23 cellular contexts compared by ENCODE assay signal in the genomic region with DNA sequence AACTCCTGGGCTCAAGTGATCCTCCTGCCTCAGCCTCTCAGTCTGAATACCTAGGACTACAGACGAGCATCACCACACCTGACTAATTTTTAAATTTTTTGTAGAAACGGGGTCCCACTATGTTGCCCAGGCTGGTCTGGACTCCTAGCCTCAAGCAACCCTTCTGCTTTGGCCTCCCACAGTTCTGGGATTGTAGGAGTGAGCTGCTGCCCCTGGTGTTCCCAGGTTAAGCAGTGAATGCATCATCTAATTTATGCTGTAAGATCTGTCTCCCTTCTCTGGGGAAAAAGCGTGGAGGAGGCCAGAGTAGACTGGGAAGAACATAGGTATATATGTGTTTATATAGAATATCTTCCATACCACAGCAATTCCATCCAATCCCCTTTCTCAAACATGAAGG.
"Had no signal": no experiment of that assay in that cellular context is flagged by ENCODE, and none has a peak within 500 bp of the region (broad histone marks: within the 10 kb centered on the region; RNA-seq: fewer than 3 reads in every experiment).

No MANE protein-coding gene starts in this region.

- H3K9me3 ChIP-seq: adrenal gland, breast epithelium, esophagus muscularis mucosa, gastroesophageal sphincter, lower lobe of right lung had no signal

- H3K27ac Mint-ChIP-seq: nephron progenitor cell, type B pancreatic cell had no signal

- ATAC-seq: activated CD8-positive, alpha-beta T cell treated with anti-CD3 and anti-CD28 coated beads, Interleukin-2, amount 10 ng/mL, durations not matched to agents 7 days and 5 days; gastroesophageal sphincter; stimulated activated naive CD8-positive, alpha-beta T cell treated with anti-CD3 and anti-CD28 coated beads, Interleukin-15, amount 100 ng/mL, for 72 hours had no signal

- H3K4me3 ChIP-seq: adrenal gland, breast epithelium, esophagus muscularis mucosa, gastroesophageal sphincter had no signal

- H3K27me3 ChIP-seq: adrenal gland, breast epithelium, esophagus muscularis mucosa had no signal

- H3K4me3 Mint-ChIP-seq: activated CD4-positive, alpha-beta T cell treated with anti-CD3 and anti-CD28 coated beads, Interleukin-2, amount 10 ng/mL, durations not matched to agents 7 days and 5 days; activated CD8-positive, alpha-beta T cell treated with anti-CD3 and anti-CD28 coated beads, Interleukin-2, amount 10 ng/mL, durations not matched to agents 7 days and 5 days; immature natural killer cell; nephron progenitor cell; type B pancreatic cell had no signal

- H3K27ac ChIP-seq: adrenal gland, breast epithelium, lower lobe of right lung had no signal

- H3K36me3 Mint-ChIP-seq: immature natural killer cell, type B pancreatic cell had no signal

- H3K9me3 Mint-ChIP-seq: activated CD4-positive, alpha-beta T cell treated with anti-CD3 and anti-CD28 coated beads, Interleukin-2, amount 10 ng/mL, durations not matched to agents 7 days and 5 days; immature natural killer cell; nephron progenitor cell; stimulated activated naive CD8-positive, alpha-beta T cell treated with anti-CD3 and anti-CD28 coated beads, Interleukin-15, amount 100 ng/mL, for 72 hours; type B pancreatic cell had no signal

- H3K36me3 ChIP-seq: adrenal gland, breast epithelium, esophagus muscularis mucosa, gastroesophageal sphincter, lower lobe of right lung had no signal

- DNase-seq: activated CD4-positive, alpha-beta T cell treated with anti-CD3 and anti-CD28 coated beads, Interleukin-2, amount 10 ng/mL, durations not matched to agents 7 days and 5 days; activated CD4-positive, CD25-positive, alpha-beta regulatory T cell; activated CD8-positive, alpha-beta memory T cell treated with anti-CD3 and anti-CD28 coated beads, Interleukin-2, amount 50 U/mL, for 48 hours; activated CD8-positive, alpha-beta T cell treated with anti-CD3 and anti-CD28 coated beads, Interleukin-2, amount 10 ng/mL, durations not matched to agents 7 days and 5 days; activated effector memory CD4-positive, alpha-beta T cell treated with Interleukin-2 at 50 U/mL for 16 hours; activated naive CD4-positive, alpha-beta T cell treated with anti-CD3 and anti-CD28 coated beads, Interleukin-2, amount 50 U/mL, for 16 hours; activated T-cell treated with anti-CD3 and anti-CD28 coated beads, Interleukin-2, amount 50 U/mL, for 48 hours; effector memory CD4-positive, alpha-beta T cell; immature natural killer cell; kidney glomerular epithelial cell; lower lobe of right lung; nephron progenitor cell; occipital lobe; posterior cingulate gyrus; stimulated activated CD4-positive, alpha-beta T cell treated with anti-CD3 and anti-CD28 coated beads, Interleukin-12 subunit alpha, Interleukin-12 subunit beta, amount 100 ng/mL, for 4 hours; stimulated activated CD4-positive, alpha-beta T cell treated with anti-CD3 and anti-CD28 coated beads, Interleukin-1b, Interleukin-23, amount 100 ng/mL, for 48 hours; stimulated activated naive CD8-positive, alpha-beta T cell treated with anti-CD3 and anti-CD28 coated beads, Interleukin-15, amount 100 ng/mL, for 72 hours; T-helper 9 cell had no signal

- H3K27me3 Mint-ChIP-seq: activated CD4-positive, alpha-beta T cell treated with anti-CD3 and anti-CD28 coated beads, Interleukin-2, amount 10 ng/mL, durations not matched to agents 7 days and 5 days; stimulated activated naive CD8-positive, alpha-beta T cell treated with anti-CD3 and anti-CD28 coated beads, Interleukin-15, amount 100 ng/mL, for 72 hours had no signal
